In genomic region chr1:88661188-88661587, GRCh38 we compare ENCODE assay signal across 10 cellular contexts. TPM values are rescaled to one million over a fixed set of nuclear protein-coding genes. Genes with fewer than 3 reads are reported as not detected.
DNase-seq lines count a peak whose midpoint lies in the region; ATAC-seq and TF ChIP-seq lines count a peak whose summit lies in the region.
"Had no signal": no experiment of that assay in that cellular context is flagged by ENCODE, and none has a peak within 500 bp of the region (broad histone marks: within the 10 kb centered on the region; RNA-seq: fewer than 3 reads in every experiment).

No MANE protein-coding gene starts in this region.

- no peaks in the 10 kb centered on the region for H3K36me3 ChIP-seq in iPS-20b (ENCODE audit: insufficient read depth, low read depth, low read length)
- no peaks in the 10 kb centered on the region for H3K36me3 ChIP-seq in upper lobe of right lung
- H3K36me3 ChIP-seq: upper lobe of left lung had no signal

- CTCF ChIA-PET in activated naive CD4-positive, alpha-beta T cell treated with anti-CD3 and anti-CD28 coated beads for 36 hours (lab: Charles Lee), result interaction anchor here (0.6 to 1.5 kb wide), 5 partner anchors 20 to 217 kb away, joined by 3 to 5 read pairs (median 3); no protein-coding TSS in a partner anchor

- H3K27me3 ChIP-seq in iPS-20b (ENCODE audit: insufficient read depth, low read length) (no peaks in the 10 kb centered on the region), upper lobe of right lung (no peaks in the 10 kb centered on the region)
- H3K27me3 ChIP-seq: upper lobe of left lung had no signal

- no peak overlapping the region for H3K27ac ChIP-seq in iPS-20b (ENCODE audit: low read length)
- no peak overlapping the region for H3K27ac ChIP-seq in upper lobe of right lung
- H3K27ac ChIP-seq: upper lobe of left lung had no signal

- peaks cover 28% of the 10 kb centered on the region for H3K4me1 Mint-ChIP-seq in activated naive CD4-positive, alpha-beta T cell treated with anti-CD3 and anti-CD28 coated beads for 36 hours (ENCODE audit: low read depth)
- H3K4me1 Mint-ChIP-seq in T-helper 2 cell treated with Interferon-gamma antibody and Interleukin-4, amounts not matched to agents 5 μg/mL and 100 μg/mL, for 36 hours (ENCODE audit: low read depth), result peaks cover 29% of the 10 kb centered on the region

- ATAC-seq in upper lobe of right lung (peak; percentile 27), GM18868 (IDR thresholded peaks at IDR 0.05; ENCODE audit: unreplicated experiment) (no peak)

- no peaks in the 10 kb centered on the region for H3K36me3 Mint-ChIP-seq in activated naive CD4-positive, alpha-beta T cell treated with anti-CD3 and anti-CD28 coated beads for 36 hours (ENCODE audit: low read depth)
- H3K36me3 Mint-ChIP-seq in T-helper 2 cell treated with Interferon-gamma antibody and Interleukin-4, amounts not matched to agents 5 μg/mL and 100 μg/mL, for 36 hours (ENCODE audit: low read depth), result no peaks in the 10 kb centered on the region

- peak overlapping the region; percentile 52 for H3K4me3 Mint-ChIP-seq in activated naive CD4-positive, alpha-beta T cell treated with anti-CD3 and anti-CD28 coated beads for 36 hours
- H3K4me3 Mint-ChIP-seq in T-helper 2 cell treated with Interferon-gamma antibody and Interleukin-4, amounts not matched to agents 5 μg/mL and 100 μg/mL, for 36 hours, result peak overlapping the region; percentile 74

- H3K9me3 Mint-ChIP-seq in activated naive CD4-positive, alpha-beta T cell treated with anti-CD3 and anti-CD28 coated beads for 36 hours, result no peaks in the 10 kb centered on the region
- no peaks in the 10 kb centered on the region for H3K9me3 Mint-ChIP-seq in T-helper 2 cell treated with Interferon-gamma antibody and Interleukin-4, amounts not matched to agents 5 μg/mL and 100 μg/mL, for 36 hours

- TF ChIP-seq CTCF in upper lobe of right lung (IDR thresholded peaks at IDR 0.05), result no peak

- H3K27ac Mint-ChIP-seq in activated naive CD4-positive, alpha-beta T cell treated with anti-CD3 and anti-CD28 coated beads for 36 hours, result peak overlapping the region; percentile 46
- H3K27ac Mint-ChIP-seq in T-helper 2 cell treated with Interferon-gamma antibody and Interleukin-4, amounts not matched to agents 5 μg/mL and 100 μg/mL, for 36 hours, result peak overlapping the region; percentile 84

- H3K9ac ChIP-seq in iPS-20b (ENCODE audit: low read depth, low read length), result 0 out of 2 replicates have a peak overlapping the region, but pooled peaks have one; percentile 28

- intact Hi-C loops in activated naive CD4-positive, alpha-beta T cell treated with anti-CD3 and anti-CD28 coated beads for 36 hours (cut with micrococcal nuclease), result loop anchor here (1.0 to 5.0 kb wide), 2 partner anchors 23 to 1334 kb away; partner anchors contain the start of genes LMO4 and PKN2
- intact Hi-C loops in upper lobe of right lung (cut with DNase I), result no loop called here

- H3K4me3 ChIP-seq in iPS-20b (ENCODE audit: low read length) (no peak overlapping the region), upper lobe of right lung (no peak overlapping the region)

- H3K4me1 ChIP-seq in iPS-20b (ENCODE audit: insufficient read depth, low read length) (peaks cover 7% of the 10 kb centered on the region), upper lobe of right lung (no peaks in the 10 kb centered on the region)

- no peak for DNase-seq in activated naive CD4-positive, alpha-beta T cell treated with anti-CD3 and anti-CD28 coated beads for 36 hours
- no peak for DNase-seq in activated naive CD4-positive, alpha-beta T cell treated with Interleukin-2 at 50 U/mL for 16 hours
- DNase-seq in T-helper 2 cell treated with Interferon-gamma antibody and Interleukin-4, amounts not matched to agents 5 μg/mL and 100 μg/mL, for 36 hours (ENCODE audit: low spot score), result no peak
- DNase-seq in upper lobe of right lung (no peak), NCI-H1694 (lab: John Stamatoyannopoulos, UW) (no peak), HCEC 1CT (no peak)
- DNase-seq: NCI-H2029 had no signal

- H3K9me3 ChIP-seq in iPS-20b (ENCODE audit: insufficient read depth, low read depth, low read length) (no peaks in the 10 kb centered on the region), upper lobe of right lung (no peaks in the 10 kb centered on the region)
- H3K9me3 ChIP-seq: upper lobe of left lung had no signal

- no peaks in the 10 kb centered on the region for H3K27me3 Mint-ChIP-seq in activated naive CD4-positive, alpha-beta T cell treated with anti-CD3 and anti-CD28 coated beads for 36 hours (ENCODE audit: low read depth)
- peaks cover 2% of the 10 kb centered on the region for H3K27me3 Mint-ChIP-seq in T-helper 2 cell treated with Interferon-gamma antibody and Interleukin-4, amounts not matched to agents 5 μg/mL and 100 μg/mL, for 36 hours (ENCODE audit: low read depth)

RNA-seq across cellular contexts. Expression of gene PKN2, which starts 22.9 kb away (rescaled TPM):
- total RNA-seq in activated naive CD4-positive, alpha-beta T cell treated with anti-CD3 and anti-CD28 coated beads for 36 hours, result 10 to 100 TPM; 17.2 to 17.9 TPM
- total RNA-seq in upper lobe of right lung, result 45.8 TPM
